In the genomic region with DNA sequence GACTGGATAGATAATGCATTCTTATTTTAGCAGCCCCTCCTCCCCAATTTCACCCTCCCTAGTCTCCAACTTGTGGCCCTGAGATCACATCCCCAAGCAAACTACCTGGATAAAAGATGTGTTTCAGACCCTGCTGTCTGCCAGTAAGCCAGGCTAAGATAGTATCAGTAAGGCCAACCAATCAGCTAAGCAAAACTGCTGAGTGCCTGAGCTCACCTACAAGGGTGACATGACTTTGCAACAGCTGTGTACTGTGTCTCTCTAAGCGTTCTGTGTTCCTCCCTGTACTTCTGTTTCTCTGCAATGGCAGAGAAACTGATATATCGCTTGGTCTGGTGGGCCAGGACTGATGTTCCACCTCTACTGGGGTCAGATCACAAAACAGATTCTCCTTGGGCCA, we compare ENCODE assay signal across 23 cellular contexts.
DNase-seq lines count a peak whose midpoint lies in the region; ATAC-seq, FAIRE-seq and TF ChIP-seq lines count a peak whose summit lies in the region.
"Had no signal": no experiment of that assay in that cellular context is flagged by ENCODE, and none has a peak within 500 bp of the region (broad histone marks: within the 10 kb centered on the region; RNA-seq: fewer than 3 reads in every experiment).

No MANE protein-coding gene starts in this region.

- no peak overlapping the region for H2BK5ac ChIP-seq in H9 (ENCODE audit: insufficient read length, low read length)

- FAIRE-seq in bronchial epithelial cell (lab: Jason Lieb, UNC) = peak; percentile 72
- FAIRE-seq: A204.1, G401.6, RCC 7860 had no signal

- H2BK20ac ChIP-seq in H9 (ENCODE audit: low read depth, low read length, poor library complexity, severe bottlenecking) = no peak overlapping the region

- H3K4ac ChIP-seq in H9 (ENCODE audit: low read depth, low read length) = no peak overlapping the region

- H3K4me1 Mint-ChIP-seq in T-helper 17 cell (peaks cover 4% of the 10 kb centered on the region), osteocyte (ENCODE audit: unreplicated experiment) (peaks cover 25% of the 10 kb centered on the region), H9 (peaks cover 5 to 7% of the 10 kb centered on the region in 2 experiments; a peak in 3 of 4 replicates), MCF 10A (ENCODE audit: insufficient read depth, unreplicated experiment) (no peaks in the 10 kb centered on the region)

- H3K4me2 ChIP-seq in DND-41 (ENCODE audit: insufficient read depth, low read length) (no peak overlapping the region), H9 (ENCODE audit: insufficient read depth, insufficient read length, low read length) (no peak overlapping the region)
- H3K4me2 ChIP-seq: SK-N-SH had no signal

- H3K36me3 ChIP-seq in DND-41 (ENCODE audit: insufficient read depth, low read length) (no peaks in the 10 kb centered on the region), bronchial epithelial cell (ENCODE audit: control insufficient read depth, insufficient read depth, low read length) (no peaks in the 10 kb centered on the region)

- H2AFZ ChIP-seq in DND-41 (ENCODE audit: low read depth, low read length) (0 out of 2 replicates have a peak overlapping the region, but pooled peaks have one; percentile 29), H9 (ENCODE audit: low read length) (no peak overlapping the region)

- H3K27ac ChIP-seq in DND-41 (ENCODE audit: low read length) (0 out of 2 replicates have a peak overlapping the region, but pooled peaks have one; percentile 25), H9 (ENCODE audit: insufficient read length, low read depth, low read length) (no peak overlapping the region)
- H3K27ac ChIP-seq: HL-60 had no signal

- peaks cover 21% of the 10 kb centered on the region for H3K4me1 ChIP-seq in DND-41 (ENCODE audit: insufficient read depth, low read length)
- no peaks in the 10 kb centered on the region for H3K4me1 ChIP-seq in H9 (ENCODE audit: insufficient read depth, low read length)
- H3K4me1 ChIP-seq: Caco-2 had no signal

- H3K36me3 Mint-ChIP-seq in T-helper 17 cell (ENCODE audit: low read depth) = no peaks in the 10 kb centered on the region
- H3K36me3 Mint-ChIP-seq in osteocyte (ENCODE audit: unreplicated experiment) = no peaks in the 10 kb centered on the region
- H3K36me3 Mint-ChIP-seq in H9 (ENCODE audit: insufficient read depth in 1 of 3, low read depth in 3 of 3) = no peaks in the 10 kb centered on the region
- H3K36me3 Mint-ChIP-seq in MCF 10A (ENCODE audit: insufficient read depth, unreplicated experiment) = no peaks in the 10 kb centered on the region
- H3K36me3 Mint-ChIP-seq: CD8-positive, alpha-beta T cell had no signal

- H3K23ac ChIP-seq in H9 (ENCODE audit: insufficient read length, low read depth, low read length) = no peak overlapping the region

- no peaks in the 10 kb centered on the region for H4K20me1 ChIP-seq in DND-41 (ENCODE audit: insufficient read depth, low read length)
- H4K20me1 ChIP-seq in H9 (ENCODE audit: control insufficient read depth, insufficient read depth, insufficient read length) = no peaks in the 10 kb centered on the region

- H2BK120ac ChIP-seq in H9 (ENCODE audit: low read depth, low read length, poor library complexity, severe bottlenecking) = no peak overlapping the region

- ATAC-seq in DND-41 (ENCODE audit: insufficient read depth, low read depth) (peak; percentile 48; the same call in 2 of the 3 replicates), T-helper 17 cell (no peak)
- ATAC-seq: CD8-positive, alpha-beta T cell had no signal

- DNase-seq in DND-41 = no peak
- DNase-seq in T-helper 17 cell = no peak
- no peak for DNase-seq in bronchial epithelial cell (ENCODE audit: low read depth)
- DNase-seq in osteocyte (ENCODE audit: extremely low spot score, unreplicated experiment) = no peak
- no peak for DNase-seq in H9
- DNase-seq in AG20443 (ENCODE audit: low spot score) = no peak
- DNase-seq in MCF 10A (ENCODE audit: unreplicated experiment) = no peak
- no peak for DNase-seq in AG08396 (ENCODE audit: low spot score)
- DNase-seq: Caco-2; CD8-positive, alpha-beta T cell; DMS153; GOT3; Kasumi-1; NCI-H2029; NCI-H524 treated with DMSO at 0.1 percent for 48 hours; NCI-H774; SIG-M5; SW 1271 had no signal

- H3K4me3 ChIP-seq in DND-41 (ENCODE audit: low read depth in 1 of 2, low read length in 2 of 2) (no peak overlapping the region), bronchial epithelial cell (ENCODE audit: low read depth, low read length) (no peak overlapping the region)

- H3K9me3 ChIP-seq in DND-41 (ENCODE audit: insufficient read depth, low read length, severe bottlenecking) (no peaks in the 10 kb centered on the region), T-helper 17 cell (ENCODE audit: control insufficient read depth, low read length, poor library complexity, severe bottlenecking) (no peaks in the 10 kb centered on the region), H9 (ENCODE audit: control insufficient read depth, low read depth, low read length) (no peaks in the 10 kb centered on the region)
- H3K9me3 ChIP-seq: Caco-2, SK-N-SH had no signal

- H4K8ac ChIP-seq in H9 (replicated peaks; ENCODE audit: insufficient read length, low read depth, low read length) = no peak overlapping the region

- H2BK15ac ChIP-seq in H9 (ENCODE audit: low read depth, low read length) = no peak overlapping the region

- H3K23me2 ChIP-seq in H9 (ENCODE audit: insufficient read length, low read depth, low read length, poor library complexity, severe bottlenecking) = no peaks in the 10 kb centered on the region

- H3K27ac Mint-ChIP-seq in T-helper 17 cell (peak overlapping the region; percentile 37), osteocyte (ENCODE audit: unreplicated experiment) (peak overlapping the region; percentile 67), H9 (no peak overlapping the region), MCF 10A (ENCODE audit: low read depth, unreplicated experiment) (no peak overlapping the region)
- H3K27ac Mint-ChIP-seq: CD8-positive, alpha-beta T cell had no signal

- BruUV-seq in MCF 10A (replicated peaks; lab: Mats Ljungman, UMichigan) = no TSS peak

- H3K56ac ChIP-seq in H9 (ENCODE audit: insufficient read length, low read depth, low read length) = no peak overlapping the region

- no peak overlapping the region for H3K9ac ChIP-seq in DND-41 (ENCODE audit: low read depth, low read length)
- H3K9ac ChIP-seq in H9 (ENCODE audit: extremely low read depth, insufficient read length, low read length) = no peak overlapping the region
- H3K9ac ChIP-seq: SK-N-SH had no signal

- intact Hi-C loops in MCF 10A (cut with micrococcal nuclease) = no loop called here

- H3K4me3 Mint-ChIP-seq in T-helper 17 cell = no peak overlapping the region
- H3K4me3 Mint-ChIP-seq in osteocyte (ENCODE audit: unreplicated experiment) = no peak overlapping the region
- no peak overlapping the region for H3K4me3 Mint-ChIP-seq in H9
- no peak overlapping the region for H3K4me3 Mint-ChIP-seq in MCF 10A (ENCODE audit: unreplicated experiment)
- H3K4me3 Mint-ChIP-seq: CD8-positive, alpha-beta T cell had no signal

- no peak overlapping the region for H2AK5ac ChIP-seq in H9 (ENCODE audit: insufficient read length, low read length)

- H3K27me3 ChIP-seq in DND-41 (ENCODE audit: insufficient read depth, low read length, poor library complexity) (no peaks in the 10 kb centered on the region), bronchial epithelial cell (ENCODE audit: control insufficient read depth, insufficient read depth, low read length) (no peaks in the 10 kb centered on the region), H9 (ENCODE audit: insufficient read depth, low read length) (no peaks in the 10 kb centered on the region)

- no peak overlapping the region for H3K18ac ChIP-seq in H9 (ENCODE audit: insufficient read length, low read depth, low read length)

- TF ChIP-seq CTCF in DND-41 (IDR thresholded peaks at IDR 0.05; ENCODE audit: borderline replicate concordance, extremely low read depth, low read length, poor library complexity, severe bottlenecking) (no peak), bronchial epithelial cell (IDR thresholded peaks at IDR 0.05; ENCODE audit: insufficient read depth, low read length, severe bottlenecking) (no peak), osteocyte (IDR thresholded peaks at IDR 0.05) (no peak), H9 (conservative IDR thresholded peaks at IDR 0.05) (no peak), MCF 10A (IDR thresholded peaks at IDR 0.05; ENCODE audit: unreplicated experiment) (no peak)

- CTCF ChIA-PET in MCF 10A (lab: Yijun Ruan, JAX) = interaction anchor here (0.5 to 2.3 kb wide), 2 partner anchors 11 to 211 kb away, joined by 3 to 11 read pairs; no protein-coding TSS in a partner anchor

- H3K9me3 Mint-ChIP-seq in osteocyte (ENCODE audit: unreplicated experiment) (no peaks in the 10 kb centered on the region), H9 (no peaks in the 10 kb centered on the region; a peak in 1 of 5 replicates), MCF 10A (ENCODE audit: unreplicated experiment) (no peaks in the 10 kb centered on the region)

- no peak overlapping the region for H3K14ac ChIP-seq in H9 (ENCODE audit: insufficient read depth, low read length)

- H3K79me1 ChIP-seq in H9 (ENCODE audit: insufficient read depth, low read depth, low read length, poor library complexity, severe bottlenecking) = no peaks in the 10 kb centered on the region

- POLR2A ChIA-PET in MCF 10A (lab: Yijun Ruan, JAX) = interaction anchor here (0.7 to 3.2 kb wide), 5 partner anchors 11 to 142 kb away, joined by 3 to 14 read pairs (median 3); no protein-coding TSS in a partner anchor

- H3K27me3 Mint-ChIP-seq in T-helper 17 cell (no peaks in the 10 kb centered on the region), osteocyte (ENCODE audit: unreplicated experiment) (no peaks in the 10 kb centered on the region), H9 (ENCODE audit: low read depth) (no peaks in the 10 kb centered on the region), MCF 10A (ENCODE audit: insufficient read depth, unreplicated experiment) (no peaks in the 10 kb centered on the region)

- H2BK12ac ChIP-seq in H9 (ENCODE audit: insufficient read length, low read depth, low read length) = no peak overlapping the region

- H3K79me2 ChIP-seq in DND-41 (ENCODE audit: insufficient read depth, low read length) = no peaks in the 10 kb centered on the region
- H3K79me2 ChIP-seq in H9 (ENCODE audit: insufficient read depth, low read length) = no peaks in the 10 kb centered on the region

- no peak overlapping the region for H4K5ac ChIP-seq in H9 (ENCODE audit: insufficient read length, low read depth, low read length)

- WGBS in H9 (ENCODE audit: extremely low coverage, insufficient read length, low lambda C conversion rate) = no CpG with 5 or more reads among the region's 2 CpGs

- H4K91ac ChIP-seq in H9 (ENCODE audit: insufficient read length, low read depth, low read length) = no peak overlapping the region

- no peak overlapping the region for H3T11ph ChIP-seq in H9 (ENCODE audit: low read length)

Comparison
In these comparisons a context has a peak if more than half of its experiments do, and no peak if none do; other contexts are left out.
1. H3K27ac Mint-ChIP-seq: peak in T-helper 17 cell (single experiment) and osteocyte (single experiment); none in H9 (0 of 3) and MCF 10A (single experiment).